Comparison of ENCODE assay signal across 2 cellular contexts in genomic region chr2:25493207-25493606, GRCh38.
TF ChIP-seq lines count a peak whose summit lies in the region.

No MANE protein-coding gene starts in this region.

TF ChIP-seq in A549, 52 proteins besides CTCF, POLR2A, EP300 and RAD21:
- TF ChIP-seq CEBPB (IDR thresholded peaks at IDR 0.05) (peak in 1 of 2 experiments; percentile 28; a peak in 1 of 4 replicates), ESRRA (IDR thresholded peaks at IDR 0.05; ENCODE audit: borderline replicate concordance, low read length) (no peak), MAFK (IDR thresholded peaks at IDR 0.05; ENCODE audit: partially characterized antibody) (peak; percentile 80)

TF ChIP-seq in K562, 482 proteins besides CTCF, POLR2A, EP300 and RAD21:
- TF ChIP-seq, protein P1, sequence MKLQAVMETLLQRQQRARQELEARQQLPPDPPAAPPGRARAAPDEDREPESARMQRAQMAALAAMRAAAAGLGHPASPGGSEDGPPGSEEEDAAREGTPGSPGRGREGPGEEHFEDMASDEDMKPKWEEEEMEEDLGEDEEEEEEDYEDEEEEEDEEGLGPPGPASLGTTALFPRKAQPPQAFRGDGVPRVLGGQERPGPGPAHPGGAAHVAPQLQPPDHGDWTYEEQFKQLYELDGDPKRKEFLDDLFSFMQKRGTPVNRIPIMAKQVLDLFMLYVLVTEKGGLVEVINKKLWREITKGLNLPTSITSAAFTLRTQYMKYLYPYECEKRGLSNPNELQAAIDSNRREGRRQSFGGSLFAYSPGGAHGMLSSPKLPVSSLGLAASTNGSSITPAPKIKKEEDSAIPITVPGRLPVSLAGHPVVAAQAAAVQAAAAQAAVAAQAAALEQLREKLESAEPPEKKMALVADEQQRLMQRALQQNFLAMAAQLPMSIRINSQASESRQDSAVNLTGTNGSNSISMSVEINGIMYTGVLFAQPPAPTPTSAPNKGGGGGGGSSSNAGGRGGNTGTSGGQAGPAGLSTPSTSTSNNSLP (IDR thresholded peaks at IDR 0.05; ENCODE audit: borderline replicate concordance, low read depth, low read length) = no peak
- TF ChIP-seq MAFG (tag; conservative IDR thresholded peaks at IDR 0.05) (0 out of 2 replicates have a peak, but pooled peaks have one; percentile 31), MCM2 (IDR thresholded peaks at IDR 0.05; ENCODE audit: low read depth) (no peak), ZNF316 (IDR thresholded peaks at IDR 0.05) (peak; percentile 76), C11orf30 (IDR thresholded peaks at IDR 0.05; ENCODE audit: low read depth) (peak; percentile 50; the same call in 1 of the 2 replicates)
